In genomic region chr6:41073203-41073967, GRCh38 we compare ENCODE assay signal across 1 cellular context.
TF ChIP-seq lines count a peak whose summit lies in the region.

No MANE protein-coding gene starts in this region.

TF ChIP-seq in HEK293, 187 proteins besides CTCF, POLR2A, EP300 and RAD21 (continued from another document and continues in another):
- TF ChIP-seq, protein P1, sequence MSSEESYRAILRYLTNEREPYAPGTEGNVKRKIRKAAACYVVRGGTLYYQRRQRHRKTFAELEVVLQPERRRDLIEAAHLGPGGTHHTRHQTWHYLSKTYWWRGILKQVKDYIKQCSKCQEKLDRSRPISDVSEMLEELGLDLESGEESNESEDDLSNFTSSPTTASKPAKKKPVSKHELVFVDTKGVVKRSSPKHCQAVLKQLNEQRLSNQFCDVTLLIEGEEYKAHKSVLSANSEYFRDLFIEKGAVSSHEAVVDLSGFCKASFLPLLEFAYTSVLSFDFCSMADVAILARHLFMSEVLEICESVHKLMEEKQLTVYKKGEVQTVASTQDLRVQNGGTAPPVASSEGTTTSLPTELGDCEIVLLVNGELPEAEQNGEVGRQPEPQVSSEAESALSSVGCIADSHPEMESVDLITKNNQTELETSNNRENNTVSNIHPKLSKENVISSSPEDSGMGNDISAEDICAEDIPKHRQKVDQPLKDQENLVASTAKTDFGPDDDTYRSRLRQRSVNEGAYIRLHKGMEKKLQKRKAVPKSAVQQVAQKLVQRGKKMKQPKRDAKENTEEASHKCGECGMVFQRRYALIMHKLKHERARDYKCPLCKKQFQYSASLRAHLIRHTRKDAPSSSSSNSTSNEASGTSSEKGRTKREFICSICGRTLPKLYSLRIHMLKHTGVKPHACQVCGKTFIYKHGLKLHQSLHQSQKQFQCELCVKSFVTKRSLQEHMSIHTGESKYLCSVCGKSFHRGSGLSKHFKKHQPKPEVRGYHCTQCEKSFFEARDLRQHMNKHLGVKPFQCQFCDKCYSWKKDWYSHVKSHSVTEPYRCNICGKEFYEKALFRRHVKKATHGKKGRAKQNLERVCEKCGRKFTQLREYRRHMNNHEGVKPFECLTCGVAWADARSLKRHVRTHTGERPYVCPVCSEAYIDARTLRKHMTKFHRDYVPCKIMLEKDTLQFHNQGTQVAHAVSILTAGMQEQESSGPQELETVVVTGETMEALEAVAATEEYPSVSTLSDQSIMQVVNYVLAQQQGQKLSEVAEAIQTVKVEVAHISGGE (tag by site-specific recombination; conservative IDR thresholded peaks at IDR 0.05; ENCODE audit: low read depth) = peak; percentile 66
- TF ChIP-seq ZBTB21 (tag by site-specific recombination; IDR thresholded peaks at IDR 0.05) (0 out of 2 replicates have a peak, but pooled peaks have one; percentile 6), ZNF292 (tag by site-specific recombination; IDR thresholded peaks at IDR 0.05; ENCODE audit: borderline replicate concordance, low read depth) (no peak), ZBTB48 (tag by site-specific recombination; IDR thresholded peaks at IDR 0.05) (peak; percentile 82), ZNF600 (tag by site-specific recombination; IDR thresholded peaks at IDR 0.05) (peak; percentile 80), ZNF777 (tag by site-specific recombination; IDR thresholded peaks at IDR 0.05; ENCODE audit: borderline replicate concordance) (no peak), GLIS2 (tag by site-specific recombination; IDR thresholded peaks at IDR 0.05) (peak; percentile 78), ZNF580 (tag by site-specific recombination; IDR thresholded peaks at IDR 0.05) (no peak), ZNF274 (IDR thresholded peaks at IDR 0.05; ENCODE audit: low read length) (no peak), ZNF274 (tag by site-specific recombination; IDR thresholded peaks at IDR 0.05; ENCODE audit: borderline replicate concordance) (no peak), SP2 (tag by site-specific recombination; IDR thresholded peaks at IDR 0.05) (peak; percentile 97), ZNF423 (tag by site-specific recombination; IDR thresholded peaks at IDR 0.05) (peak; percentile 88), ZNF837 (tag by site-specific recombination; IDR thresholded peaks at IDR 0.05) (no peak), ZNF221 (tag by site-specific recombination; IDR thresholded peaks at IDR 0.05; ENCODE audit: borderline replicate concordance) (no peak), ZFP37 (tag by site-specific recombination; IDR thresholded peaks at IDR 0.05) (no peak), ZNF544 (tag by site-specific recombination; IDR thresholded peaks at IDR 0.05) (no peak), ZFHX2 (tag by site-specific recombination; conservative IDR thresholded peaks at IDR 0.05) (peak; percentile 98), ZBTB17 (tag by site-specific recombination; IDR thresholded peaks at IDR 0.05) (no peak), ZBTB7A (tag by site-specific recombination; IDR thresholded peaks at IDR 0.05; ENCODE audit: low read depth) (peak; percentile 69; the same call in 1 of the 2 replicates), MEIS1 (CRISPR knock-in tag; IDR thresholded peaks at IDR 0.05; ENCODE audit: borderline replicate concordance) (no peak), SCRT2 (tag by site-specific recombination; IDR thresholded peaks at IDR 0.05) (no peak), ZBTB6 (tag by site-specific recombination; IDR thresholded peaks at IDR 0.05) (no peak), ZNF184 (tag by site-specific recombination; IDR thresholded peaks at IDR 0.05) (no peak), ZNF202 (tag by site-specific recombination; IDR thresholded peaks at IDR 0.05; ENCODE audit: borderline replicate concordance) (no peak), BCL11B (tag by site-specific recombination; IDR thresholded peaks at IDR 0.05; ENCODE audit: low read depth) (no peak; the same call in 1 of the 2 replicates), ZNF610 (tag by site-specific recombination; IDR thresholded peaks at IDR 0.05; ENCODE audit: borderline replicate concordance) (no peak), ZNF138 (tag by site-specific recombination; IDR thresholded peaks at IDR 0.05; ENCODE audit: borderline replicate concordance) (no peak), ZNF768 (tag by site-specific recombination; IDR thresholded peaks at IDR 0.05) (no peak), ZNF2 (tag by site-specific recombination; IDR thresholded peaks at IDR 0.05) (no peak), ZNF239 (tag by site-specific recombination; IDR thresholded peaks at IDR 0.05) (no peak), OSR2 (tag by site-specific recombination; IDR thresholded peaks at IDR 0.05) (no peak), SETDB1 (IDR thresholded peaks at IDR 0.05; ENCODE audit: insufficient read length, low read length) (no peak)
- TF ChIP-seq, protein P2, sequence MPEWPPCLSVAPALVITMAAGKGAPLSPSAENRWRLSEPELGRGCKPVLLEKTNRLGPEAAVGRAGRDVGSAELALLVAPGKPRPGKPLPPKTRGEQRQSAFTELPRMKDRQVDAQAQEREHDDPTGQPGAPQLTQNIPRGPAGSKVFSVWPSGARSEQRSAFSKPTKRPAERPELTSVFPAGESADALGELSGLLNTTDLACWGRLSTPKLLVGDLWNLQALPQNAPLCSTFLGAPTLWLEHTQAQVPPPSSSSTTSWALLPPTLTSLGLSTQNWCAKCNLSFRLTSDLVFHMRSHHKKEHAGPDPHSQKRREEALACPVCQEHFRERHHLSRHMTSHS (tag by site-specific recombination; IDR thresholded peaks at IDR 0.05) = no peak
- TF ChIP-seq, protein P3, sequence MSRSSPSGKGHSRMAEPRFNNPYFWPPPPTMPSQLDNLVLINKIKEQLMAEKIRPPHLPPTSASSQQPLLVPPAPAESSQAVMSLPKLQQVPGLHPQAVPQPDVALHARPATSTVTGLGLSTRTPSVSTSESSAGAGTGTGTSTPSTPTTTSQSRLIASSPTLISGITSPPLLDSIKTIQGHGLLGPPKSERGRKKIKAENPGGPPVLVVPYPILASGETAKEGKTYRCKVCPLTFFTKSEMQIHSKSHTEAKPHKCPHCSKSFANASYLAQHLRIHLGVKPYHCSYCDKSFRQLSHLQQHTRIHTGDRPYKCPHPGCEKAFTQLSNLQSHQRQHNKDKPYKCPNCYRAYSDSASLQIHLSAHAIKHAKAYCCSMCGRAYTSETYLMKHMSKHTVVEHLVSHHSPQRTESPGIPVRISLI (tag by site-specific recombination; IDR thresholded peaks at IDR 0.05) = no peak
- TF ChIP-seq, protein P4, sequence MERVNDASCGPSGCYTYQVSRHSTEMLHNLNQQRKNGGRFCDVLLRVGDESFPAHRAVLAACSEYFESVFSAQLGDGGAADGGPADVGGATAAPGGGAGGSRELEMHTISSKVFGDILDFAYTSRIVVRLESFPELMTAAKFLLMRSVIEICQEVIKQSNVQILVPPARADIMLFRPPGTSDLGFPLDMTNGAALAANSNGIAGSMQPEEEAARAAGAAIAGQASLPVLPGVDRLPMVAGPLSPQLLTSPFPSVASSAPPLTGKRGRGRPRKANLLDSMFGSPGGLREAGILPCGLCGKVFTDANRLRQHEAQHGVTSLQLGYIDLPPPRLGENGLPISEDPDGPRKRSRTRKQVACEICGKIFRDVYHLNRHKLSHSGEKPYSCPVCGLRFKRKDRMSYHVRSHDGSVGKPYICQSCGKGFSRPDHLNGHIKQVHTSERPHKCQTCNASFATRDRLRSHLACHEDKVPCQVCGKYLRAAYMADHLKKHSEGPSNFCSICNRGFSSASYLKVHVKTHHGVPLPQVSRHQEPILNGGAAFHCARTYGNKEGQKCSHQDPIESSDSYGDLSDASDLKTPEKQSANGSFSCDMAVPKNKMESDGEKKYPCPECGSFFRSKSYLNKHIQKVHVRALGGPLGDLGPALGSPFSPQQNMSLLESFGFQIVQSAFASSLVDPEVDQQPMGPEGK (tag by site-specific recombination; IDR thresholded peaks at IDR 0.05) = peak; percentile 98
- TF ChIP-seq, protein P5, sequence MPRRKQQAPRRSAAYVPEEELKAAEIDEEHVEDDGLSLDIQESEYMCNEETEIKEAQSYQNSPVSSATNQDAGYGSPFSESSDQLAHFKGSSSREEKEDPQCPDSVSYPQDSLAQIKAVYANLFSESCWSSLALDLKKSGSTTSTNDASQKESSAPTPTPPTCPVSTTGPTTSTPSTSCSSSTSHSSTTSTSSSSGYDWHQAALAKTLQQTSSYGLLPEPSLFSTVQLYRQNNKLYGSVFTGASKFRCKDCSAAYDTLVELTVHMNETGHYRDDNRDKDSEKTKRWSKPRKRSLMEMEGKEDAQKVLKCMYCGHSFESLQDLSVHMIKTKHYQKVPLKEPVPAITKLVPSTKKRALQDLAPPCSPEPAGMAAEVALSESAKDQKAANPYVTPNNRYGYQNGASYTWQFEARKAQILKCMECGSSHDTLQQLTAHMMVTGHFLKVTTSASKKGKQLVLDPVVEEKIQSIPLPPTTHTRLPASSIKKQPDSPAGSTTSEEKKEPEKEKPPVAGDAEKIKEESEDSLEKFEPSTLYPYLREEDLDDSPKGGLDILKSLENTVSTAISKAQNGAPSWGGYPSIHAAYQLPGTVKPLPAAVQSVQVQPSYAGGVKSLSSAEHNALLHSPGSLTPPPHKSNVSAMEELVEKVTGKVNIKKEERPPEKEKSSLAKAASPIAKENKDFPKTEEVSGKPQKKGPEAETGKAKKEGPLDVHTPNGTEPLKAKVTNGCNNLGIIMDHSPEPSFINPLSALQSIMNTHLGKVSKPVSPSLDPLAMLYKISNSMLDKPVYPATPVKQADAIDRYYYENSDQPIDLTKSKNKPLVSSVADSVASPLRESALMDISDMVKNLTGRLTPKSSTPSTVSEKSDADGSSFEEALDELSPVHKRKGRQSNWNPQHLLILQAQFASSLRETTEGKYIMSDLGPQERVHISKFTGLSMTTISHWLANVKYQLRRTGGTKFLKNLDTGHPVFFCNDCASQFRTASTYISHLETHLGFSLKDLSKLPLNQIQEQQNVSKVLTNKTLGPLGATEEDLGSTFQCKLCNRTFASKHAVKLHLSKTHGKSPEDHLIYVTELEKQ (tag by site-specific recombination; IDR thresholded peaks at IDR 0.05; ENCODE audit: borderline replicate concordance) = no peak
- TF ChIP-seq, protein P6, sequence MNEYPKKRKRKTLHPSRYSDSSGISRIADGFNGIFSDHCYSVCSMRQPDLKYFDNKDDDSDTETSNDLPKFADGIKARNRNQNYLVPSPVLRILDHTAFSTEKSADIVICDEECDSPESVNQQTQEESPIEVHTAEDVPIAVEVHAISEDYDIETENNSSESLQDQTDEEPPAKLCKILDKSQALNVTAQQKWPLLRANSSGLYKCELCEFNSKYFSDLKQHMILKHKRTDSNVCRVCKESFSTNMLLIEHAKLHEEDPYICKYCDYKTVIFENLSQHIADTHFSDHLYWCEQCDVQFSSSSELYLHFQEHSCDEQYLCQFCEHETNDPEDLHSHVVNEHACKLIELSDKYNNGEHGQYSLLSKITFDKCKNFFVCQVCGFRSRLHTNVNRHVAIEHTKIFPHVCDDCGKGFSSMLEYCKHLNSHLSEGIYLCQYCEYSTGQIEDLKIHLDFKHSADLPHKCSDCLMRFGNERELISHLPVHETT (tag by site-specific recombination; IDR thresholded peaks at IDR 0.05) = no peak
- TF ChIP-seq, protein P7, sequence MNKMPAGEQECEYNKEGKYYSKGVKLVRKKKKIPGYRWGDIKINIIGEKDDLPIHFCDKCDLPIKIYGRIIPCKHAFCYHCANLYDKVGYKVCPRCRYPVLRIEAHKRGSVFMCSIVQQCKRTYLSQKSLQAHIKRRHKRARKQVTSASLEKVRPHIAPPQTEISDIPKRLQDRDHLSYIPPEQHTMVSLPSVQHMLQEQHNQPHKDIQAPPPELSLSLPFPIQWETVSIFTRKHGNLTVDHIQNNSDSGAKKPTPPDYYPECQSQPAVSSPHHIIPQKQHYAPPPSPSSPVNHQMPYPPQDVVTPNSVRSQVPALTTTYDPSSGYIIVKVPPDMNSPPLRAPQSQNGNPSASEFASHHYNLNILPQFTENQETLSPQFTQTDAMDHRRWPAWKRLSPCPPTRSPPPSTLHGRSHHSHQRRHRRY (tag by site-specific recombination; IDR thresholded peaks at IDR 0.05) = no peak
- TF ChIP-seq, protein P8, sequence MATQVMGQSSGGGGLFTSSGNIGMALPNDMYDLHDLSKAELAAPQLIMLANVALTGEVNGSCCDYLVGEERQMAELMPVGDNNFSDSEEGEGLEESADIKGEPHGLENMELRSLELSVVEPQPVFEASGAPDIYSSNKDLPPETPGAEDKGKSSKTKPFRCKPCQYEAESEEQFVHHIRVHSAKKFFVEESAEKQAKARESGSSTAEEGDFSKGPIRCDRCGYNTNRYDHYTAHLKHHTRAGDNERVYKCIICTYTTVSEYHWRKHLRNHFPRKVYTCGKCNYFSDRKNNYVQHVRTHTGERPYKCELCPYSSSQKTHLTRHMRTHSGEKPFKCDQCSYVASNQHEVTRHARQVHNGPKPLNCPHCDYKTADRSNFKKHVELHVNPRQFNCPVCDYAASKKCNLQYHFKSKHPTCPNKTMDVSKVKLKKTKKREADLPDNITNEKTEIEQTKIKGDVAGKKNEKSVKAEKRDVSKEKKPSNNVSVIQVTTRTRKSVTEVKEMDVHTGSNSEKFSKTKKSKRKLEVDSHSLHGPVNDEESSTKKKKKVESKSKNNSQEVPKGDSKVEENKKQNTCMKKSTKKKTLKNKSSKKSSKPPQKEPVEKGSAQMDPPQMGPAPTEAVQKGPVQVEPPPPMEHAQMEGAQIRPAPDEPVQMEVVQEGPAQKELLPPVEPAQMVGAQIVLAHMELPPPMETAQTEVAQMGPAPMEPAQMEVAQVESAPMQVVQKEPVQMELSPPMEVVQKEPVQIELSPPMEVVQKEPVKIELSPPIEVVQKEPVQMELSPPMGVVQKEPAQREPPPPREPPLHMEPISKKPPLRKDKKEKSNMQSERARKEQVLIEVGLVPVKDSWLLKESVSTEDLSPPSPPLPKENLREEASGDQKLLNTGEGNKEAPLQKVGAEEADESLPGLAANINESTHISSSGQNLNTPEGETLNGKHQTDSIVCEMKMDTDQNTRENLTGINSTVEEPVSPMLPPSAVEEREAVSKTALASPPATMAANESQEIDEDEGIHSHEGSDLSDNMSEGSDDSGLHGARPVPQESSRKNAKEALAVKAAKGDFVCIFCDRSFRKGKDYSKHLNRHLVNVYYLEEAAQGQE (tag by site-specific recombination; IDR thresholded peaks at IDR 0.05) = peak; percentile 34; the same call in 1 of the 2 replicates
- TF ChIP-seq, protein P9, sequence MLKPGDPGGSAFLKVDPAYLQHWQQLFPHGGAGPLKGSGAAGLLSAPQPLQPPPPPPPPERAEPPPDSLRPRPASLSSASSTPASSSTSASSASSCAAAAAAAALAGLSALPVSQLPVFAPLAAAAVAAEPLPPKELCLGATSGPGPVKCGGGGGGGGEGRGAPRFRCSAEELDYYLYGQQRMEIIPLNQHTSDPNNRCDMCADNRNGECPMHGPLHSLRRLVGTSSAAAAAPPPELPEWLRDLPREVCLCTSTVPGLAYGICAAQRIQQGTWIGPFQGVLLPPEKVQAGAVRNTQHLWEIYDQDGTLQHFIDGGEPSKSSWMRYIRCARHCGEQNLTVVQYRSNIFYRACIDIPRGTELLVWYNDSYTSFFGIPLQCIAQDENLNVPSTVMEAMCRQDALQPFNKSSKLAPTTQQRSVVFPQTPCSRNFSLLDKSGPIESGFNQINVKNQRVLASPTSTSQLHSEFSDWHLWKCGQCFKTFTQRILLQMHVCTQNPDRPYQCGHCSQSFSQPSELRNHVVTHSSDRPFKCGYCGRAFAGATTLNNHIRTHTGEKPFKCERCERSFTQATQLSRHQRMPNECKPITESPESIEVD (tag by site-specific recombination; IDR thresholded peaks at IDR 0.05) = no peak
